ENCODE assay signal across 14 cellular contexts in genomic region chr18:52465391-52465790, GRCh38.
DNase-seq lines count a peak whose midpoint lies in the region; ATAC-seq and TF ChIP-seq lines count a peak whose summit lies in the region.
"Had no signal": no experiment of that assay in that cellular context is flagged by ENCODE, and none has a peak within 500 bp of the region (broad histone marks: within the 10 kb centered on the region; RNA-seq: fewer than 3 reads in every experiment).

No MANE protein-coding gene starts in this region.

- H3K4me1 ChIP-seq in GM23338 (ENCODE audit: insufficient read depth) = no peaks in the 10 kb centered on the region
- no peaks in the 10 kb centered on the region for H3K4me1 ChIP-seq in NT2/D1 (ENCODE audit: insufficient read depth, insufficient read length)
- no peaks in the 10 kb centered on the region for H3K4me1 ChIP-seq in endodermal cell (ENCODE audit: control insufficient read depth, insufficient read depth, low read length)
- H3K4me1 ChIP-seq: Caco-2, HAP-1 had no signal

- no peak overlapping the region for H2AFZ ChIP-seq in GM23338

- DNase-seq in GM23338 (ENCODE audit: low spot score) (peak; percentile 17), NT2/D1 (ENCODE audit: low read depth, low spot score) (peak; percentile 40), endodermal cell (no peak), neural crest cell (ENCODE audit: low read depth, low spot score) (peak; percentile 36), NCI-H1105 treated with DMSO at 0.1 percent for 48 hours (lab: John Stamatoyannopoulos, UW) (no peak), NCI-H82 treated with DMSO at 0.1 percent for 48 hours (lab: John Stamatoyannopoulos, UW; ENCODE audit: unreplicated experiment) (no peak), GM03348 (ENCODE audit: low spot score) (no peak)
- DNase-seq: AML-193; Caco-2; CD4-positive, alpha-beta T cell; GDM1 had no signal

- H3K27me3 ChIP-seq in GM23338 (ENCODE audit: insufficient read depth) (no peaks in the 10 kb centered on the region), NT2/D1 (ENCODE audit: insufficient read depth, insufficient read length) (no peaks in the 10 kb centered on the region), endodermal cell (ENCODE audit: control insufficient read depth, insufficient read depth, low read length, poor library complexity, severe bottlenecking) (peaks cover 48% of the 10 kb centered on the region)

- peaks cover 3% of the 10 kb centered on the region for H3K27me3 Mint-ChIP-seq in GM23338 (ENCODE audit: insufficient read depth, low read depth, poor library complexity)
- peaks cover 44% of the 10 kb centered on the region for H3K27me3 Mint-ChIP-seq in endodermal cell (ENCODE audit: insufficient read depth)
- no peaks in the 10 kb centered on the region for H3K27me3 Mint-ChIP-seq in neural crest cell (ENCODE audit: low read depth)
- H3K27me3 Mint-ChIP-seq: CD4-positive, alpha-beta T cell had no signal

- H3F3A ChIP-seq in GM23338 (replicated peaks; ENCODE audit: low read depth) = no peaks in the 10 kb centered on the region

- no peak overlapping the region for H3K4me2 ChIP-seq in GM23338

- H3K79me2 ChIP-seq in GM23338 (replicated peaks; ENCODE audit: insufficient read depth) = no peaks in the 10 kb centered on the region

- H3K9me3 Mint-ChIP-seq in GM23338 (no peaks in the 10 kb centered on the region), endodermal cell (no peaks in the 10 kb centered on the region), neural crest cell (peaks cover 7% of the 10 kb centered on the region)
- H3K9me3 Mint-ChIP-seq: CD4-positive, alpha-beta T cell had no signal

- no peaks in the 10 kb centered on the region for H3K36me3 Mint-ChIP-seq in GM23338 (ENCODE audit: low read depth)
- H3K36me3 Mint-ChIP-seq in endodermal cell (ENCODE audit: low read depth) = no peaks in the 10 kb centered on the region
- H3K36me3 Mint-ChIP-seq in neural crest cell (ENCODE audit: low read depth) = peaks cover 4% of the 10 kb centered on the region

- H3K27ac ChIP-seq in GM23338 (ENCODE audit: low read depth) = no peak overlapping the region
- peak overlapping the region; percentile 94 for H3K27ac ChIP-seq in endodermal cell (ENCODE audit: low read depth, low read length)
- H3K27ac ChIP-seq: C4-2B had no signal

- H3K9me2 ChIP-seq in GM23338 (ENCODE audit: insufficient read depth) = no peaks in the 10 kb centered on the region

- ATAC-seq in GM23338 = peak; percentile 53; the same call in 2 of the 3 replicates
- no peak for ATAC-seq in GM21423 (IDR thresholded peaks at IDR 0.05; ENCODE audit: unreplicated experiment)

- TF ChIP-seq CTCF in GM23338 (conservative IDR thresholded peaks at IDR 0.05; ENCODE audit: low read depth in 2 of 2) = no peak
- no peak for TF ChIP-seq CTCF in endodermal cell (conservative IDR thresholded peaks at IDR 0.05)
- TF ChIP-seq CTCF in neural crest cell (conservative IDR thresholded peaks at IDR 0.05) = no peak

- H3K4me1 Mint-ChIP-seq in GM23338 = no peaks in the 10 kb centered on the region
- H3K4me1 Mint-ChIP-seq in endodermal cell = no peaks in the 10 kb centered on the region
- peaks cover 26% of the 10 kb centered on the region for H3K4me1 Mint-ChIP-seq in neural crest cell

- no peak overlapping the region for H3K4me3 ChIP-seq in GM23338
- no peak overlapping the region for H3K4me3 ChIP-seq in NT2/D1 (ENCODE audit: insufficient read length, low read depth)
- no peak overlapping the region for H3K4me3 ChIP-seq in endodermal cell (ENCODE audit: low read length)
- H3K4me3 ChIP-seq: HAP-1 had no signal

- H3K4me3 Mint-ChIP-seq in GM23338 (no peak overlapping the region), endodermal cell (no peak overlapping the region), neural crest cell (no peak overlapping the region)
- H3K4me3 Mint-ChIP-seq: CD4-positive, alpha-beta T cell had no signal

- H3K9ac ChIP-seq in NT2/D1 (ENCODE audit: insufficient read length, low read depth) (no peak overlapping the region), endodermal cell (ENCODE audit: extremely low read depth, low read length, poor library complexity, severe bottlenecking) (no peak overlapping the region)

- H4K20me1 ChIP-seq in GM23338 (replicated peaks; ENCODE audit: insufficient read depth) = no peaks in the 10 kb centered on the region

- H3K27ac Mint-ChIP-seq in GM23338 = no peak overlapping the region
- H3K27ac Mint-ChIP-seq in endodermal cell = no peak overlapping the region
- H3K27ac Mint-ChIP-seq in neural crest cell (ENCODE audit: unreplicated experiment) = peak overlapping the region; percentile 7
- H3K27ac Mint-ChIP-seq: CD4-positive, alpha-beta T cell had no signal

- H3K9me3 ChIP-seq in NT2/D1 (ENCODE audit: insufficient read depth, low read length) = no peaks in the 10 kb centered on the region
- H3K9me3 ChIP-seq in endodermal cell (ENCODE audit: control insufficient read depth, low read length) = no peaks in the 10 kb centered on the region
- H3K9me3 ChIP-seq: Caco-2, HAP-1 had no signal

- 53 to 75% methylated on average over 4 of the region's 4 CpGs for WGBS in endodermal cell (ENCODE audit: insufficient coverage in 1 of 2, insufficient read length in 1 of 2), 2 experiments

- H3K36me3 ChIP-seq in GM23338 (ENCODE audit: insufficient read depth) (no peaks in the 10 kb centered on the region), NT2/D1 (ENCODE audit: insufficient read depth, insufficient read length, low read length) (no peaks in the 10 kb centered on the region), endodermal cell (ENCODE audit: control insufficient read depth, insufficient read depth, low read length) (no peaks in the 10 kb centered on the region)
- H3K36me3 ChIP-seq: HAP-1 had no signal

TF ChIP-seq in GM23338, 12 proteins besides CTCF, POLR2A, EP300 and RAD21 (continues in another document):
- TF ChIP-seq POLR2AphosphoS5 (IDR thresholded peaks at IDR 0.05; ENCODE audit: low read depth) (no peak), REST (IDR thresholded peaks at IDR 0.05; ENCODE audit: unreplicated experiment) (no peak)

Comparison
In these comparisons a context has a peak if more than half of its experiments do, and no peak if none do; other contexts are left out.
1. DNase-seq: peak in GM23338 (single experiment), NT2/D1 (single experiment) and neural crest cell (single experiment); none in endodermal cell (single experiment), NCI-H1105 treated with DMSO at 0.1 percent for 48 hours (single experiment), NCI-H82 treated with DMSO at 0.1 percent for 48 hours (single experiment) and GM03348 (single experiment).